In the genomic region with DNA sequence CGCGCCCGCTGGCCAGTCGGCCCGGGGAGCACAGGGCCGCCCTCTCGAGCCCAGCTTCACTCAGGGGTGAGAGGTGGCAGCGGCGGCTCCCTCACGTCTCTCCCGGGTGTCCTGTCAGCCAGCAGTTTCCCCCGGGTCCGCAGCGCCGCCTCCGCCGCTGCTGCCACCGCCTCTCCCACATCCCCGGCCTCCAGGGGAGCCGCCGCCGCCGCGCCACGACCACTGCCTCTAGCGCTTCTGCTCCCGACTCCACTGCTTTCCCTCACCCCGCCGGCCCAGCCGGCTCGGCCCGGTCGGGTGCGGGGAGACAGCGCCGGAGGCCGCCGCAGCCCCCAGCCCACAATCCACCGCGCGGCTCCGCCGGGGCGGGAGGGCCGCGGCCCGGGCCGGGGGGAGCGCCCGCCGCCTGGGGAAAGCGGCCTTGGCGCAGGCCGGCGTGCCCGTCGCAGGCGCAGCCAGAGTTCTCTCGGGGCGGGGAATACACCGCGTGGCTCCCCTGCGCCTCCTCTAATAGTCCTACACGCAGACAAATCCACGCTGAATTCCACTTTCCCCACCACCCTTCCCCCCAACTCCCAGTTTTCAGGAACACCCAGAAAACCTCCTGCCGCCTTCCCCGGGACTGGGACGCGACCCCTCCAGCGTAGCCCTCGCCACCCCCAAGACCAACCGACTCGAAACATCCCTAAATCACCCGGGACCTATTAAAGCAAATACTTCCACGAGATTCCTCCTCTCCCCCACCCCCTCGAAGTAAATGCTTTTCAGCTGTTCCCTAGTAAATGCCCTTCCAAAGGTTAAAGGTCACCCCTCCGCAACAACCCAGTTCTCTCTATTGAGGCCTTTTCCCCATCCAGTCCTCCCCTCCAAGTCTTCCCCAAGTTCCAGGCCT, we compare ENCODE assay signal across 8 cellular contexts. TPM values are rescaled to one million over a fixed set of nuclear protein-coding genes. Genes with fewer than 3 reads are reported as not detected.
A peak's percentile ranks its signal among the peaks of the same experiment; 100 is the strongest.
DNase-seq lines count a peak whose midpoint lies in the region; ATAC-seq and TF ChIP-seq lines count a peak whose summit lies in the region.

A gene with protein sequence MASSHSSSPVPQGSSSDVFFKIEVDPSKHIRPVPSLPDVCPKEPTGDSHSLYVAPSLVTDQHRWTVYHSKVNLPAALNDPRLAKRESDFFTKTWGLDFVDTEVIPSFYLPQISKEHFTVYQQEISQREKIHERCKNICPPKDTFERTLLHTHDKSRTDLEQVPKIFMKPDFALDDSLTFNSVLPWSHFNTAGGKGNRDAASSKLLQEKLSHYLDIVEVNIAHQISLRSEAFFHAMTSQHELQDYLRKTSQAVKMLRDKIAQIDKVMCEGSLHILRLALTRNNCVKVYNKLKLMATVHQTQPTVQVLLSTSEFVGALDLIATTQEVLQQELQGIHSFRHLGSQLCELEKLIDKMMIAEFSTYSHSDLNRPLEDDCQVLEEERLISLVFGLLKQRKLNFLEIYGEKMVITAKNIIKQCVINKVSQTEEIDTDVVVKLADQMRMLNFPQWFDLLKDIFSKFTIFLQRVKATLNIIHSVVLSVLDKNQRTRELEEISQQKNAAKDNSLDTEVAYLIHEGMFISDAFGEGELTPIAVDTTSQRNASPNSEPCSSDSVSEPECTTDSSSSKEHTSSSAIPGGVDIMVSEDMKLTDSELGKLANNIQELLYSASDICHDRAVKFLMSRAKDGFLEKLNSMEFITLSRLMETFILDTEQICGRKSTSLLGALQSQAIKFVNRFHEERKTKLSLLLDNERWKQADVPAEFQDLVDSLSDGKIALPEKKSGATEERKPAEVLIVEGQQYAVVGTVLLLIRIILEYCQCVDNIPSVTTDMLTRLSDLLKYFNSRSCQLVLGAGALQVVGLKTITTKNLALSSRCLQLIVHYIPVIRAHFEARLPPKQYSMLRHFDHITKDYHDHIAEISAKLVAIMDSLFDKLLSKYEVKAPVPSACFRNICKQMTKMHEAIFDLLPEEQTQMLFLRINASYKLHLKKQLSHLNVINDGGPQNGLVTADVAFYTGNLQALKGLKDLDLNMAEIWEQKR (minus strand): TSS at position 346 of the 892 bp plus-strand sequence. CDS start 35,429 bp downstream, outside the sequence.

- ATAC-seq in HG02798 (IDR thresholded peaks at IDR 0.05; ENCODE audit: poor library complexity, unreplicated experiment) (peak; percentile 74), lung (ENCODE audit: insufficient read depth, low FRiP score) (peak; percentile 84)

- TF ChIP-seq CTCF in lung (IDR thresholded peaks at IDR 0.05; ENCODE audit: control extremely low read depth, extremely low read depth), result no peak

- H3K36me3 ChIP-seq in lung (ENCODE audit: control insufficient read depth in 2 of 2, insufficient read depth in 2 of 2, low read length in 2 of 2), result no peaks in the 10 kb centered on the region

- H3K4me1 ChIP-seq in lung (ENCODE audit: control insufficient read depth in 2 of 2, insufficient read depth in 2 of 2, low read length in 2 of 2), result peaks cover 2 to 10% of the 10 kb centered on the region in 2 donors

- H3K4me3 ChIP-seq in lung, result peak within 1 kb of the TSS; percentile 86

- DNase-seq in NCI-H345 (lab: John Stamatoyannopoulos, UW) (peak; percentile 57), NCI-H345 treated with DMSO at 0.1 percent for 48 hours (lab: John Stamatoyannopoulos, UW; ENCODE audit: unreplicated experiment) (no peak), NCI-H2227 treated with DMSO at 0.1 percent for 48 hours (lab: John Stamatoyannopoulos, UW) (peak; percentile 66), ecto neural progenitor cell (ENCODE audit: low spot score) (peak; percentile 87), lung (ENCODE audit: low spot score) (peak; percentile 48)
- DNase-seq in activated CD4-positive, alpha-beta T cell treated with anti-CD3 and anti-CD28 coated beads, Interleukin-2, amount 50 U/mL, for 48 hours, result peak; percentile 54 to 61
- DNase-seq in stimulated activated CD4-positive, alpha-beta T cell treated with anti-CD3 and anti-CD28 coated beads, TNF-alpha, amount 100 ng/mL, for 1 hour (ENCODE audit: low read depth in 3 of 3, low spot score in 1 of 3), result peak; percentile 2 to 44 (median 22)

- no peaks in the 10 kb centered on the region for H3K9me3 ChIP-seq in lung (ENCODE audit: control insufficient read depth in 2 of 2, insufficient read depth in 1 of 2, low read length in 1 of 2)

- no peaks in the 10 kb centered on the region for H3K27me3 ChIP-seq in lung (ENCODE audit: control insufficient read depth, insufficient read depth)

- 1 to 2% methylated on average over 68 to 77 of the region's 77 CpGs for WGBS in lung, 2 donors

- peak within 1 kb of the TSS; percentile 94 to 99 for H3K27ac ChIP-seq in lung (ENCODE audit: low read depth in 1 of 2, low read length in 1 of 2)

RNA-seq across cellular contexts. Expression of the gene that starts here (rescaled TPM):
- 10 to 100 TPM; 18.2 to 49.3 TPM for total RNA-seq in lung
- polyA plus RNA-seq in lung, result 10 to 100 TPM; 12.5 to 13.1 TPM
